ENCODE assay signal across 15 cellular contexts in the genomic region with DNA sequence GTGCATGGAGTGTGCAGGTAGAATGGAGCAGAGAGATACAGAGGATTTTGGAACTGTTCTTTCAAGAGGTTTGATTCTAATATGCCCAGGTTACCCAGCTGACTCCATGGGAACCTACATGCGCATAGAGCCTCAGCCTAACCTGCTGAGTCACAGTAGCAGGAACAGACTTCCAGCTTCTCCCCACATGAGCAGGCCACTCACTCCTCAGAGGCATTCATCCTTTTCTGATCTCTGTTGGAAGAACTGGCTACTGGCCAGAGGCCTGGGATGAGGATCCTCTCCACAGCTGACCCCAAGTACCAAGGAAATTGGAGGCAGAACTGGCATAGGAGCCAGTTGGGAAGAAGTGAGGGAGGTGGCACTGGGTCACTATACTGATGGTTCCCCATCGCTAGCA. TPM values are rescaled to one million over a fixed set of nuclear protein-coding genes. Genes with fewer than 3 reads are reported as not detected.
DNase-seq lines count a peak whose midpoint lies in the region; ATAC-seq and TF ChIP-seq lines count a peak whose summit lies in the region.
"Had no signal": no experiment of that assay in that cellular context is flagged by ENCODE, and none has a peak within 500 bp of the region (broad histone marks: within the 10 kb centered on the region; RNA-seq: fewer than 3 reads in every experiment).

No MANE protein-coding gene starts in this region.

- H3K4me3 ChIP-seq in GM23248: no peak overlapping the region
- no peak overlapping the region for H3K4me3 ChIP-seq in SJSA1
- H3K4me3 ChIP-seq in epithelial cell of proximal tubule (ENCODE audit: low read depth, low read length): no peak overlapping the region
- H3K4me3 ChIP-seq: SJCRH30 had no signal

- H4K20me1 ChIP-seq in GM23248 (ENCODE audit: insufficient read depth): no peaks in the 10 kb centered on the region

- ATAC-seq in HG03469 (IDR thresholded peaks at IDR 0.05; ENCODE audit: unreplicated experiment): no peak
- ATAC-seq: naive thymus-derived CD8-positive, alpha-beta T cell had no signal

- H3K9me3 ChIP-seq in GM23248 (ENCODE audit: low read depth) (no peaks in the 10 kb centered on the region), SJSA1 (replicated peaks) (peaks cover 4% of the 10 kb centered on the region; the same call in 1 of the 2 replicates)
- H3K9me3 ChIP-seq: SJCRH30 had no signal

- H3K36me3 ChIP-seq in GM23248 (ENCODE audit: low read depth) (no peaks in the 10 kb centered on the region), SJSA1 (no peaks in the 10 kb centered on the region)
- H3K36me3 ChIP-seq: SJCRH30 had no signal

- no peak overlapping the region for H2AFZ ChIP-seq in GM23248

- H3K79me2 ChIP-seq in GM23248 (ENCODE audit: insufficient read depth): no peaks in the 10 kb centered on the region

- peak; percentile 18 for DNase-seq in GM23248
- no peak for DNase-seq in SJSA1 (ENCODE audit: low read depth in 1 of 2, low spot score in 2 of 2)
- peak; percentile 78 for DNase-seq in epithelial cell of proximal tubule (ENCODE audit: low read depth)
- peak; percentile 54 for DNase-seq in smooth muscle cell of the brain vasculature (ENCODE audit: low read depth, low spot score)
- no peak for DNase-seq in SW480 (ENCODE audit: low spot score)
- DNase-seq in cerebellar nuclear complex (lab: John Stamatoyannopoulos, UW): no peak
- DNase-seq: activated CD8-positive, alpha-beta memory T cell treated with anti-CD3 and anti-CD28 coated beads for 24 hours; activated effector memory CD4-positive, alpha-beta T cell treated with Interleukin-2 at 50 U/mL for 16 hours; effector CD8-positive, alpha-beta T cell; head of caudate nucleus; naive thymus-derived CD8-positive, alpha-beta T cell; SJCRH30; stimulated activated CD4-positive, alpha-beta T cell treated with anti-CD3 and anti-CD28 coated beads, Interleukin-4, amount 100 ng/mL, for 1 hour had no signal

- TF ChIP-seq CTCF in epithelial cell of proximal tubule (conservative IDR thresholded peaks at IDR 0.05; ENCODE audit: low read depth, low read length): no peak

- H3K4me2 ChIP-seq in GM23248 (ENCODE audit: unreplicated experiment): no peak overlapping the region

- in situ Hi-C loops in GM23248 (cut with MboI): no loop called here

- no peak overlapping the region for H3K27ac ChIP-seq in GM23248
- H3K27ac ChIP-seq in SJSA1: peak overlapping the region; percentile 88; the same call in 1 of the 2 replicates
- H3K27ac ChIP-seq: SJCRH30, VCaP had no signal

- H3K4me1 ChIP-seq in GM23248 (ENCODE audit: insufficient read depth) (no peaks in the 10 kb centered on the region; the same call in 1 of the 2 replicates), SJSA1 (replicated peaks) (peaks cover 62% of the 10 kb centered on the region)
- H3K4me1 ChIP-seq: SJCRH30 had no signal

- H3K27me3 ChIP-seq in GM23248 (replicated peaks; ENCODE audit: insufficient read depth) (no peaks in the 10 kb centered on the region), SJSA1 (replicated peaks) (no peaks in the 10 kb centered on the region)
- H3K27me3 ChIP-seq: SJCRH30 had no signal

- no peaks in the 10 kb centered on the region for H3F3A ChIP-seq in GM23248 (ENCODE audit: insufficient read depth)

- WGBS in GM23248 (ENCODE audit: low coverage in 1 of 2, low lambda C conversion rate in 2 of 2, missing lambda C conversion rate in 2 of 2), 2 experiments: 70 to 72% methylated on average over 2 of the region's 2 CpGs

- no peak overlapping the region for H3K9ac ChIP-seq in GM23248

- H3K9me2 ChIP-seq in GM23248 (ENCODE audit: insufficient read depth): no peaks in the 10 kb centered on the region

RNA-seq across cellular contexts. Expression of gene CCSER2, which starts 17.9 kb away (rescaled TPM):
- total RNA-seq in GM23248 (2014; rRNA removed; shearing (Covaris generic)): 27.8 and 30.6 TPM in 2 replicates
- 76.8 and 78.1 TPM in 2 replicates for polyA plus RNA-seq in GM23248 (2016; fragmentation: Nextera tagmentation; extraction: Ambion mirVana)
- total RNA-seq in SJSA1 (2014; rRNA removed; shearing (Covaris generic)): 32.3 and 45.0 TPM in 2 replicates
- total RNA-seq in epithelial cell of proximal tubule: 8.8 and 12.5 TPM in 2 replicates

Comparison
In these comparisons a context has a peak if more than half of its experiments do, and no peak if none do; other contexts are left out.
1. DNase-seq: peak in GM23248 (single experiment), epithelial cell of proximal tubule (single experiment) and smooth muscle cell of the brain vasculature (single experiment); none in SJSA1 (0 of 2), SW480 (single experiment) and cerebellar nuclear complex (0 of 2).